Comparison of ENCODE assay signal across 8 cellular contexts in the genomic region with DNA sequence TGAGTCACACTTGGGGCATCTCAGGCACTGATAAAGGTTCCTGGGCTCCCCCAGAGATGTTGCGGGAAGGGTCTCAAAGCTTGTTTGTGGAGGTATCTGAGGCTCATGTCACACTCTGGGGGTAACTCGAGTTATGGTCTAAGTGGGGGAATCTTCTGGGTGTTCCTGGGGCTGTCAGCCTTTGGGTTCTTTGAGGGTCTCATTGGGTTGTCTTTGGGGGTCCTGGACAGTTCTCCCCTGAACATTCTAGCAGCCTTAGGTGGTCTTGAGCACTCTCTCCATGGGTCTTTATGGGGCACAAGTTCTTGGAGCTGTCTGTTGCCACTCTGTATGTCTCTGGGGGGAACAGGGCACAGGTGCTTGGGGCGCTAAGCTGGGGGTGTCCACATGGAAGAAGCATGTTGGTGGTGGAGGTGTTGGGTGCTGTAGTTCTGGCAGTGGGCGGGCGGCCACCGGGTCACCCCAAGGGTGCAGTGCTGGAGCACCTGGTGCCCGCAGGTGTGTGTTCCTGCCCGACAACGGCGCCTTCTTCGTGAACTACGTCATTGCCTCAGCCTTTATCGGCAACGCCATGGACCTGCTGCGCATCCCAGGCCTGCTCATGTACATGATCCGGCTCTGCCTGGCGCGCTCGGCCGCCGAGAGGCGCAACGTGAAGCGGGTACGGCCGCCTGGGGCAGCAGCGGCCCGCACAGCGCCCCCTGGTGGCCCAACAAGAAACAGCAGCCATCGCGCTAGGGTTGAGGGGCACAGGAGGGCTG. TPM values are rescaled to one million over a fixed set of nuclear protein-coding genes. Genes with fewer than 3 reads are reported as not detected.
DNase-seq lines count a peak whose midpoint lies in the region; ATAC-seq and TF ChIP-seq lines count a peak whose summit lies in the region.

No MANE protein-coding gene starts in this region.

- no peak overlapping the region for H2AFZ ChIP-seq in mammary epithelial cell (ENCODE audit: low read depth, low read length)

- no peak overlapping the region for H3K4me3 ChIP-seq in mammary epithelial cell (replicated peaks in 1 of 3; ENCODE audit: insufficient read depth in 1 of 3, low read depth in 2 of 3, low read length in 3 of 3)
- H3K4me3 ChIP-seq in kidney epithelial cell (ENCODE audit: low read depth, low read length), result no peak overlapping the region

- no peaks in the 10 kb centered on the region for H3K9me3 Mint-ChIP-seq in CD4-positive, alpha-beta T cell
- no peaks in the 10 kb centered on the region for H3K9me3 Mint-ChIP-seq in WTC11

- peak; percentile 64 to 85 (median 76) for DNase-seq in CD4-positive, alpha-beta T cell
- DNase-seq in M059J (ENCODE audit: low read depth) (peak; percentile 51), WTC11 (ENCODE audit: low spot score) (peak; percentile 92), mammary epithelial cell (peak; percentile 48), kidney epithelial cell (ENCODE audit: low read depth) (no peak)
- peak; percentile 80 for DNase-seq in stimulated activated CD4-positive, alpha-beta T cell treated with anti-CD3 and anti-CD28 coated beads, Interleukin-1b, Interleukin-23, amount 100 ng/mL, for 48 hours

- H3K27me3 Mint-ChIP-seq in CD4-positive, alpha-beta T cell, result no peaks in the 10 kb centered on the region
- no peaks in the 10 kb centered on the region for H3K27me3 Mint-ChIP-seq in WTC11 (ENCODE audit: low read depth)

- H3K36me3 Mint-ChIP-seq in CD4-positive, alpha-beta T cell (ENCODE audit: low read depth), result peaks cover 33% of the 10 kb centered on the region
- peaks cover 31% of the 10 kb centered on the region for H3K36me3 Mint-ChIP-seq in WTC11

- peak; percentile 92 for ATAC-seq in CD4-positive, alpha-beta T cell (ENCODE audit: poor library complexity)
- ATAC-seq in GM19455 (IDR thresholded peaks at IDR 0.05; ENCODE audit: unreplicated experiment) (peak; percentile 69), WTC11 (peak; percentile 81), GM21360 (IDR thresholded peaks at IDR 0.05; ENCODE audit: unreplicated experiment) (no peak)

- intact Hi-C loops in CD4-positive, alpha-beta T cell (cut with DNase I, micrococcal nuclease), result loop anchor here (1.0 to 2.0 kb wide), 4 partner anchors 23 to 187 kb away; no protein-coding TSS in a partner anchor
- intact Hi-C loops in mammary epithelial cell (cut with micrococcal nuclease), result loop anchor here (1.0 to 5.0 kb wide), 4 partner anchors 23 to 55 kb away; no protein-coding TSS in a partner anchor

- no peak overlapping the region for H3K27ac Mint-ChIP-seq in CD4-positive, alpha-beta T cell
- no peak overlapping the region for H3K27ac Mint-ChIP-seq in WTC11

- no peaks in the 10 kb centered on the region for H4K20me1 ChIP-seq in mammary epithelial cell (ENCODE audit: insufficient read depth, low read length)

- TF ChIP-seq CTCF in CD4-positive, alpha-beta T cell (IDR thresholded peaks at IDR 0.05), result peak; percentile 98
- TF ChIP-seq CTCF in WTC11 (IDR thresholded peaks at IDR 0.05) (peak; percentile 100), mammary epithelial cell (conservative IDR thresholded peaks at IDR 0.05 in 1 of 2, IDR thresholded peaks at IDR 0.05 in 1 of 2; ENCODE audit: extremely low read depth in 1 of 2, insufficient read depth in 1 of 2, low read depth in 1 of 2, low read length in 2 of 2) (peak; percentile 94 to 99), kidney epithelial cell (IDR thresholded peaks at IDR 0.05; ENCODE audit: insufficient read depth, low read length, poor library complexity, severe bottlenecking) (peak; percentile 90)

- no peaks in the 10 kb centered on the region for H3K27me3 ChIP-seq in CD4-positive, alpha-beta T cell (ENCODE audit: control insufficient read depth, insufficient read depth, low read length)
- H3K27me3 ChIP-seq in mammary epithelial cell (ENCODE audit: insufficient read depth, low read length) (no peaks in the 10 kb centered on the region), kidney epithelial cell (ENCODE audit: control insufficient read depth, insufficient read depth, low read length) (no peaks in the 10 kb centered on the region)

- in situ Hi-C loops in mammary epithelial cell (cut with MboI; ENCODE audit: low sequenced_read_pairs in 2 of 2), result loop anchor here (10.0 kb wide), 1 partner anchor 47 kb away; no protein-coding TSS in a partner anchor

- no TSS peak for BruUV-seq in mammary epithelial cell (replicated peaks; lab: Mats Ljungman, UMichigan)

- 18% methylated on average over 19 of the region's 31 CpGs for WGBS in mammary epithelial cell (ENCODE audit: low coverage, missing lambda C conversion rate)

- no peak overlapping the region for H3K27ac ChIP-seq in CD4-positive, alpha-beta T cell (ENCODE audit: low read depth, low read length)
- H3K27ac ChIP-seq in mammary epithelial cell (ENCODE audit: insufficient read depth, low read depth, low read length), result no peak overlapping the region

- no peak overlapping the region for H3K9ac ChIP-seq in mammary epithelial cell (ENCODE audit: insufficient read depth, low read length)

- no peaks in the 10 kb centered on the region for H3K79me2 ChIP-seq in mammary epithelial cell (ENCODE audit: insufficient read depth, low read length)

- no peaks in the 10 kb centered on the region for H3K4me1 ChIP-seq in mammary epithelial cell (ENCODE audit: insufficient read depth, low read length)

- no peaks in the 10 kb centered on the region for H3K9me3 ChIP-seq in CD4-positive, alpha-beta T cell (ENCODE audit: control insufficient read depth, low read length)
- H3K9me3 ChIP-seq in mammary epithelial cell (replicated peaks; ENCODE audit: insufficient read depth, low read length), result no peaks in the 10 kb centered on the region

- dilution Hi-C loops in mammary epithelial cell (cut with HindIII; ENCODE audit: low sequenced_read_pairs), result loop anchor here (5.0 kb wide), 1 partner anchor 49 kb away; no protein-coding TSS in a partner anchor

- peaks cover 4% of the 10 kb centered on the region for H3K4me1 Mint-ChIP-seq in CD4-positive, alpha-beta T cell (ENCODE audit: low read depth)
- peaks cover 19% of the 10 kb centered on the region for H3K4me1 Mint-ChIP-seq in WTC11

- POLR2A ChIA-PET in CD4-positive, alpha-beta T cell (lab: Charles Lee), result no interaction called here
- POLR2A ChIA-PET in WTC11 (lab: Charles Lee), result no interaction called here

- no peak overlapping the region for H3K4me2 ChIP-seq in mammary epithelial cell (ENCODE audit: insufficient read depth, low read depth, low read length)

- CTCF ChIA-PET in CD4-positive, alpha-beta T cell (lab: Charles Lee), result interaction anchor here (1.2 to 2.1 kb wide), 4 partner anchors 22 to 55 kb away, joined by 3 to 9 read pairs (median 6); no protein-coding TSS in a partner anchor
- CTCF ChIA-PET in WTC11 (lab: Charles Lee) (interaction anchor here (0.6 to 1.7 kb wide), 4 partner anchors 20 to 83 kb away, joined by 3 to 6 read pairs (median 3); no protein-coding TSS in a partner anchor), mammary epithelial cell (lab: Charles Lee; ENCODE audit: low non-redundant PET) (no interaction called here)

- H3K4me3 Mint-ChIP-seq in CD4-positive, alpha-beta T cell, result no peak overlapping the region
- no peak overlapping the region for H3K4me3 Mint-ChIP-seq in WTC11

- H3K36me3 ChIP-seq in mammary epithelial cell (ENCODE audit: insufficient read depth, low read length) (peaks cover 18% of the 10 kb centered on the region), kidney epithelial cell (ENCODE audit: control insufficient read depth, insufficient read depth, low read length) (peaks cover 1% of the 10 kb centered on the region)

TF ChIP-seq in WTC11, 78 proteins besides CTCF, POLR2A, EP300 and RAD21 (continues in another document):
- TF ChIP-seq ETV6 (CRISPR knock-in tag; IDR thresholded peaks at IDR 0.05) (peak; percentile 56; the same call in 1 of the 2 replicates), FOXK1 (CRISPR knock-in tag; IDR thresholded peaks at IDR 0.05) (peak; percentile 32; the same call in 1 of the 2 replicates), SP1 (CRISPR knock-in tag; conservative IDR thresholded peaks at IDR 0.05) (no peak; the same call in 1 of the 2 replicates), RORB (CRISPR knock-in tag; IDR thresholded peaks at IDR 0.05) (no peak)
- TF ChIP-seq, protein P1, sequence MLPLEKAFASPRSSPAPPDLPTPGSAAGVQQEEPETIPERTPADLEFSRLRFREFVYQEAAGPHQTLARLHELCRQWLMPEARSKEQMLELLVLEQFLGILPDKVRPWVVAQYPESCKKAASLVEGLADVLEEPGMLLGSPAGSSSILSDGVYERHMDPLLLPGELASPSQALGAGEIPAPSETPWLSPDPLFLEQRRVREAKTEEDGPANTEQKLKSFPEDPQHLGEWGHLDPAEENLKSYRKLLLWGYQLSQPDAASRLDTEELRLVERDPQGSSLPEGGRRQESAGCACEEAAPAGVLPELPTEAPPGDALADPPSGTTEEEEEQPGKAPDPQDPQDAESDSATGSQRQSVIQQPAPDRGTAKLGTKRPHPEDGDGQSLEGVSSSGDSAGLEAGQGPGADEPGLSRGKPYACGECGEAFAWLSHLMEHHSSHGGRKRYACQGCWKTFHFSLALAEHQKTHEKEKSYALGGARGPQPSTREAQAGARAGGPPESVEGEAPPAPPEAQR (CRISPR knock-in tag; IDR thresholded peaks at IDR 0.05), result no peak

RNA-seq across cellular contexts. Expression of a gene that starts 7.1 kb away (rescaled TPM):
- 1 to 10 TPM; 1.3 to 1.5 TPM for total RNA-seq in CD4-positive, alpha-beta T cell
- total RNA-seq in M059J (2014; rRNA removed; shearing (Covaris generic)), result not detected in 2 replicates
- total RNA-seq in WTC11 (2021), result 2.3 to 3.3 TPM (median 3.2 TPM) in 3 replicates
- 1 to 10 TPM in 1 of 2 donors, not detected in 1; 2.0 TPM for total RNA-seq in mammary epithelial cell
- not detected for polyA plus RNA-seq in mammary epithelial cell
- 1.3 TPM for polyA minus RNA-seq in mammary epithelial cell
- not detected in 2 replicates for total RNA-seq in kidney epithelial cell

RNA-seq across cellular contexts. Expression of a gene that starts 24.2 kb away (rescaled TPM):
- 10 to 100 TPM; 11.4 to 12.8 TPM for total RNA-seq in CD4-positive, alpha-beta T cell
- 32.8 and 45.0 TPM in 2 replicates for total RNA-seq in M059J (2014; rRNA removed; shearing (Covaris generic))
- total RNA-seq in WTC11 (2021) (72.8 to 75.2 TPM (median 74.0 TPM) in 3 replicates), mammary epithelial cell (100 to 1,000 TPM; 121 to 182 TPM), kidney epithelial cell (59.3 and 61.8 TPM in 2 replicates)
- polyA plus RNA-seq in mammary epithelial cell, result 141 TPM
- polyA minus RNA-seq in mammary epithelial cell, result 256 TPM

RNA-seq across cellular contexts. Expression of a gene that starts 24.3 kb away (rescaled TPM):
- total RNA-seq in CD4-positive, alpha-beta T cell, result 10 to 100 TPM; 10.4 to 11.5 TPM
- total RNA-seq in M059J (2014; rRNA removed; shearing (Covaris generic)), result 100 and 111 TPM in 2 replicates
- 70.0 to 74.2 TPM (median 74.2 TPM) in 3 replicates for total RNA-seq in WTC11 (2021)
- 10 to 100 TPM; 57.2 to 82.0 TPM for total RNA-seq in mammary epithelial cell
- 110 TPM for polyA plus RNA-seq in mammary epithelial cell
- 56.3 TPM for polyA minus RNA-seq in mammary epithelial cell
- total RNA-seq in kidney epithelial cell, result 85.9 and 98.5 TPM in 2 replicates
